Comparison of ENCODE assay signal across 19 cellular contexts in the genomic region with DNA sequence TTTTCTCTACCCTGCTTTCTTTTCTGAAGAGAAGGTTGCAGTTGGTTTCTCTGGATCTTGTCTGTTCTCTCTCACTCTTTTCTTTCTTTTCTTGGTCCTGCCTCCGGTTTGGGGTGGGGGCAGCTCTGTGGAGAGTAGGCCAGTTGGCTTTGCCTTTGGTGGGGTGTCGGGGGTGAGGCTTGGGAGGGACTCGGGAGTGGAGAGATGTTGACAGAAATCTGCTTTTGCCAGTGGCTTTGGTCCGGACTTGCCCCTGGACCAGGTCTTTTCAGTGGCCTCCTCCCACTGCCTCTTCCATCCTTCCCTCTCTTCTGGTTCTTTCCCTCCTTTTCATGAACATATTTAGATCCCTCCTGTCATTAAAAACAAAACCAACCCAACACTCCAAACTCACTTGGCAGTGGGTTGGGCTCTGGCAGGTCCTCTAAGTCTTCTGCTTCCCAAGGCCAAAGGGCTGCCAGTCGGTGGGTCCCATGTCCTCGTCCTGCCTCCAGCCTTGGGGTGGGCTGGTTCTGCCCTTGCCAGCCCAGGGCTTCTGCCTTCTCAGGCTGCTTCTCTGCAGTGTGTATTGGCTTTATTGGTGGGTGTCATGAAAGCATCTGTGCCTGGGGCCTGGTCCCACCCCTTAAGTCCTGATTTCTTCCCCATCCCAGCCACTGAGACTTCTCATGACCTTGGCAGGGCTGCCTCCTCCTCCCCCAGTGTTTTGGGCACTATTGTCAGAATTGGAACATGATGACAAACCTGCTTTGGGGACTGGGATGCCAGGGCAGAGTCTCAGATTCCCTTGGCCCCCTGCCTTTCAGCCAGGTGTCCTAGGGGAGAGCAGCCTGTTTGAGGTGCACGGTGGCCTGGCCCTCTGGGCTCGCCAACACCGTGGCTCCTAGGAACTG. TPM values are rescaled to one million over a fixed set of nuclear protein-coding genes. Genes with fewer than 3 reads are reported as not detected.
DNase-seq lines count a peak whose midpoint lies in the region; ATAC-seq, FAIRE-seq and TF ChIP-seq lines count a peak whose summit lies in the region.
"Had no signal": no experiment of that assay in that cellular context is flagged by ENCODE, and none has a peak within 500 bp of the region (broad histone marks: within the 10 kb centered on the region; RNA-seq: fewer than 3 reads in every experiment).

No MANE protein-coding gene starts in this region.

- H3K4me2 ChIP-seq in A549, result 0 out of 3 replicates have a peak overlapping the region, but pooled peaks have one; percentile 3

- in situ Hi-C loops in HAP-1 (cut with MboI; ENCODE audit: low sequenced_read_pairs), result no loop called here

- H3K36me3 ChIP-seq in neutrophil, result no peaks in the 10 kb centered on the region
- no peaks in the 10 kb centered on the region for H3K36me3 ChIP-seq in HAP-1 (replicated peaks)
- no peaks in the 10 kb centered on the region for H3K36me3 ChIP-seq in A673 (ENCODE audit: insufficient read depth, low read length, poor library complexity, severe bottlenecking)

- POLR2A ChIA-PET in A549 (lab: Yijun Ruan, JAX) (no interaction called here), A673 (lab: Charles Lee; ENCODE audit: low non-redundant PET) (no interaction called here)

- H3K4me3 ChIP-seq in A549, result no peak overlapping the region
- no peak overlapping the region for H3K4me3 ChIP-seq in neutrophil (ENCODE audit: low read depth in 1 of 2, low read length in 1 of 2)
- H3K4me3 ChIP-seq in HAP-1, result no peak overlapping the region
- H3K4me3 ChIP-seq in A673 (ENCODE audit: low read depth, low read length, poor library complexity, severe bottlenecking), result no peak overlapping the region

- TF ChIP-seq CTCF in A549 (IDR thresholded peaks at IDR 0.05), result no peak
- no peak for TF ChIP-seq CTCF in GM20000 (IDR thresholded peaks at IDR 0.05; ENCODE audit: extremely low read depth, missing control alignments)
- no peak for TF ChIP-seq CTCF in neutrophil (IDR thresholded peaks at IDR 0.05)
- no peak for TF ChIP-seq CTCF in A673 (conservative IDR thresholded peaks at IDR 0.05; ENCODE audit: low read depth, low read length)

- no TSS peak for BruUV-seq in A673 (replicated peaks; lab: Mats Ljungman, UMichigan)

- no peak for TF ChIP-seq POLR2A in A549 (IDR thresholded peaks at IDR 0.05; ENCODE audit: low read length)

- peaks cover 33% of the 10 kb centered on the region for H3K4me1 ChIP-seq in A549
- peaks cover 51 to 79% of the 10 kb centered on the region in 2 experiments for H3K4me1 ChIP-seq in neutrophil (ENCODE audit: control insufficient read depth in 1 of 2, insufficient read depth in 1 of 2, low read depth in 1 of 2, low read length in 1 of 2)
- H3K4me1 ChIP-seq in HAP-1, result no peaks in the 10 kb centered on the region
- no peaks in the 10 kb centered on the region for H3K4me1 ChIP-seq in A673 (ENCODE audit: insufficient read depth, low read length, poor library complexity, severe bottlenecking)

- CTCF ChIA-PET in A549 (lab: Yijun Ruan, JAX), result interaction anchor here (2.1 to 2.2 kb wide), 2 partner anchors 47 to 128 kb away, joined by 6 to 10 read pairs; no protein-coding TSS in a partner anchor
- CTCF ChIA-PET in A673 (lab: Charles Lee), result no interaction called here

- 91% methylated on average over 9 of the region's 9 CpGs for WGBS in A549 (ENCODE audit: missing lambda C conversion rate)

- no peak for TF ChIP-seq EP300 in A549 (IDR thresholded peaks at IDR 0.05)

- peak overlapping the region in 1 of 2 experiments; percentile 40; a peak in 3 of 6 replicates for H3K27ac ChIP-seq in A549
- peak overlapping the region; percentile 61 for H3K27ac ChIP-seq in neutrophil
- no peak overlapping the region for H3K27ac ChIP-seq in A673 (ENCODE audit: low read depth, low read length, poor library complexity, severe bottlenecking)

- intact Hi-C loops in A673 (cut with micrococcal nuclease; ENCODE audit: unreplicated experiment), result no loop called here

- no peaks in the 10 kb centered on the region for H3K9me3 ChIP-seq in A549
- H3K9me3 ChIP-seq in neutrophil, result no peaks in the 10 kb centered on the region
- no peaks in the 10 kb centered on the region for H3K9me3 ChIP-seq in HAP-1
- H3K9me3 ChIP-seq in A673 (ENCODE audit: low read depth, low read length, poor library complexity, severe bottlenecking), result no peaks in the 10 kb centered on the region

- DNase-seq in A549 (ENCODE audit: low read depth in 1 of 2, low spot score in 1 of 2), result no peak
- DNase-seq in GM20000 (ENCODE audit: low spot score), result peak; percentile 2
- DNase-seq in activated CD8-positive, alpha-beta memory T cell treated with anti-CD3 and anti-CD28 coated beads, Interleukin-2, amount 50 U/mL, for 48 hours, result peak; percentile 43
- DNase-seq in HAP-1 (ENCODE audit: low spot score in 2 of 2), result no peak
- no peak for DNase-seq in A673 (ENCODE audit: low spot score)
- no peak for DNase-seq in NCI-H2081 (lab: John Stamatoyannopoulos, UW)
- DNase-seq: activated CD4-positive, alpha-beta T cell treated with anti-CD3 and anti-CD28 coated beads for 48 hours; activated naive CD4-positive, alpha-beta T cell treated with Interleukin-2 at 50 U/mL for 16 hours; aorta; effector CD4-positive, alpha-beta T cell; foreskin melanocyte; HFFc6; NCI-H1105; NCI-H2081 treated with DMSO at 0.1 percent for 48 hours; SW 1271 had no signal

- no peak for FAIRE-seq in A549 (lab: Jason Lieb, UNC)
- FAIRE-seq: HepG2 had no signal

- TF ChIP-seq RAD21 in A549 (conservative IDR thresholded peaks at IDR 0.05 in 1 of 2, IDR thresholded peaks at IDR 0.05 in 1 of 2), result no peak

- H3K27me3 ChIP-seq in neutrophil (no peaks in the 10 kb centered on the region), HAP-1 (ENCODE audit: low read depth) (no peaks in the 10 kb centered on the region), A673 (replicated peaks; ENCODE audit: insufficient read depth, low read depth, low read length, poor library complexity) (no peaks in the 10 kb centered on the region)

- ATAC-seq in A549, result no peak; a peak in 1 of 6 replicates
- ATAC-seq in GM21825 (IDR thresholded peaks at IDR 0.05; ENCODE audit: unreplicated experiment), result no peak
- ATAC-seq: HepG2, Right ventricle myocardium inferior had no signal

TF ChIP-seq in A549, 52 proteins besides CTCF, POLR2A, EP300 and RAD21:
- TF ChIP-seq EHF (CRISPR knock-in tag; IDR thresholded peaks at IDR 0.05) (no peak), CBX2 (IDR thresholded peaks at IDR 0.05; ENCODE audit: borderline replicate concordance, low read depth) (no peak), HEYL (CRISPR knock-in tag; IDR thresholded peaks at IDR 0.05) (no peak), ZC3H11A (IDR thresholded peaks at IDR 0.05) (no peak), CHD4 (IDR thresholded peaks at IDR 0.05; ENCODE audit: borderline replicate concordance) (no peak), RFX5 (IDR thresholded peaks at IDR 0.05) (no peak), ZNF302 (CRISPR knock-in tag; IDR thresholded peaks at IDR 0.05) (no peak), EHMT2 (IDR thresholded peaks at IDR 0.05; ENCODE audit: low read depth) (no peak), HOXB13 (CRISPR knock-in tag; IDR thresholded peaks at IDR 0.05; ENCODE audit: low read depth) (no peak)
- TF ChIP-seq, protein P1, sequence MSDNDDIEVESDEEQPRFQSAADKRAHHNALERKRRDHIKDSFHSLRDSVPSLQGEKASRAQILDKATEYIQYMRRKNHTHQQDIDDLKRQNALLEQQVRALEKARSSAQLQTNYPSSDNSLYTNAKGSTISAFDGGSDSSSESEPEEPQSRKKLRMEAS (IDR thresholded peaks at IDR 0.05), result no peak

RNA-seq across cellular contexts. Expression of a gene that starts 16.9 kb away (rescaled TPM):
- polyA plus RNA-seq in A549 (2011; rRNA removed), result 6.9 and 8.2 TPM in 2 replicates
- 7.3 and 11.1 TPM in 2 replicates for polyA plus RNA-seq in A549 (2012; cell fraction: cytosol; rRNA removed)
- polyA plus RNA-seq in A549 (2012; cell fraction: nucleus; rRNA removed), result 24.2 and 33.7 TPM in 2 replicates
- 4.0 to 7.1 TPM (median 4.4 TPM) in 3 replicates for polyA plus RNA-seq in A549 (2017; fragmentation: RNase III; extraction: RNeasy Plus Mini Kit Qiagen cat#74134 plus additional on column Dnase treatment)
- 24.1 and 27.2 TPM in 2 replicates for polyA minus RNA-seq in A549 (2011; rRNA and poly(A)+ RNA removed)
- total RNA-seq in A673 (2021), result 0.75 and 1.1 TPM in 2 replicates
- polyA plus RNA-seq: HepG2 had no signal

Comparison
In these comparisons a context has a peak if more than half of its experiments do, and no peak if none do; other contexts are left out.
1. DNase-seq: peak in GM20000 (single experiment) and activated CD8-positive, alpha-beta memory T cell treated with anti-CD3 and anti-CD28 coated beads, Interleukin-2, amount 50 U/mL, for 48 hours (single experiment); none in A549 (0 of 2), HAP-1 (0 of 2), A673 (single experiment) and NCI-H2081 (0 of 2).